Comparison of ENCODE assay signal across 13 cellular contexts in genomic region chr10:15349133-15349532, GRCh38. TPM values are rescaled to one million over a fixed set of nuclear protein-coding genes. Genes with fewer than 3 reads are reported as not detected.
DNase-seq lines count a peak whose midpoint lies in the region; ATAC-seq and TF ChIP-seq lines count a peak whose summit lies in the region.
"Had no signal": no experiment of that assay in that cellular context is flagged by ENCODE, and none has a peak within 500 bp of the region (broad histone marks: within the 10 kb centered on the region; RNA-seq: fewer than 3 reads in every experiment).

No MANE protein-coding gene starts in this region.

- peaks cover 3% of the 10 kb centered on the region for H3K27me3 Mint-ChIP-seq in activated CD4-positive, alpha-beta T cell treated with anti-CD3 and anti-CD28 coated beads for 36 hours
- peaks cover 49% of the 10 kb centered on the region for H3K27me3 Mint-ChIP-seq in activated naive CD4-positive, alpha-beta T cell treated with anti-CD3 and anti-CD28 coated beads, Interleukin-2, amount 10 ng/mL, durations not matched to agents 7 days and 5 days

- H3K36me3 ChIP-seq in subcutaneous abdominal adipose tissue (ENCODE audit: control insufficient read depth in 5 of 5, insufficient read depth in 5 of 5, low read length in 5 of 5), result no peaks in the 10 kb centered on the region

- no peak overlapping the region for H3K27ac Mint-ChIP-seq in activated CD4-positive, alpha-beta T cell treated with anti-CD3 and anti-CD28 coated beads for 36 hours
- no peak overlapping the region for H3K27ac Mint-ChIP-seq in activated naive CD4-positive, alpha-beta T cell treated with anti-CD3 and anti-CD28 coated beads, Interleukin-2, amount 10 ng/mL, durations not matched to agents 7 days and 5 days

- no peaks in the 10 kb centered on the region for H3K27me3 ChIP-seq in subcutaneous abdominal adipose tissue (ENCODE audit: control insufficient read depth in 5 of 5, insufficient read depth in 4 of 5, low read length in 5 of 5)

- no peaks in the 10 kb centered on the region for H3K4me1 Mint-ChIP-seq in activated CD4-positive, alpha-beta T cell treated with anti-CD3 and anti-CD28 coated beads for 36 hours
- H3K4me1 Mint-ChIP-seq in activated naive CD4-positive, alpha-beta T cell treated with anti-CD3 and anti-CD28 coated beads, Interleukin-2, amount 10 ng/mL, durations not matched to agents 7 days and 5 days, result no peaks in the 10 kb centered on the region

- H3K4me3 ChIP-seq in coronary artery, result peak overlapping the region; percentile 68
- peak overlapping the region; percentile 58 to 73 (median 68) for H3K4me3 ChIP-seq in subcutaneous abdominal adipose tissue (ENCODE audit: low read depth in 1 of 5, low read length in 5 of 5)

- no peak overlapping the region for H3K4me3 Mint-ChIP-seq in activated CD4-positive, alpha-beta T cell treated with anti-CD3 and anti-CD28 coated beads for 36 hours
- no peak overlapping the region for H3K4me3 Mint-ChIP-seq in activated naive CD4-positive, alpha-beta T cell treated with anti-CD3 and anti-CD28 coated beads, Interleukin-2, amount 10 ng/mL, durations not matched to agents 7 days and 5 days

- H3K4me1 ChIP-seq in subcutaneous abdominal adipose tissue (ENCODE audit: control insufficient read depth in 5 of 5, insufficient read depth in 5 of 5, low read length in 5 of 5), result peaks cover 1 to 21% (median 15%) of the 10 kb centered on the region in 5 donors

- DNase-seq in NCI-H146 treated with DMSO at 0.1 percent for 48 hours (lab: John Stamatoyannopoulos, UW; ENCODE audit: unreplicated experiment) (peak; percentile 68), coronary artery (ENCODE audit: low spot score) (no peak), mesenteric fat pad (ENCODE audit: low spot score) (peak; percentile 28)
- no peak for DNase-seq in activated CD4-positive, alpha-beta T cell treated with anti-CD3 and anti-CD28 coated beads for 36 hours
- DNase-seq in effector CD8-positive, alpha-beta T cell (lab: John Stamatoyannopoulos, UW), result no peak
- no peak for DNase-seq in activated naive CD4-positive, alpha-beta T cell treated with anti-CD3 and anti-CD28 coated beads, Interleukin-2, amount 10 ng/mL, durations not matched to agents 7 days and 5 days
- DNase-seq: activated naive CD4-positive, alpha-beta T cell treated with anti-CD3 and anti-CD28 coated beads, Interleukin-2, amount 50 U/mL, for 16 hours; GDM1; mammary epithelial cell; trophoblast cell had no signal

- H3K9me3 ChIP-seq in subcutaneous abdominal adipose tissue (ENCODE audit: control insufficient read depth in 5 of 5, low read length in 5 of 5), result no peaks in the 10 kb centered on the region

- CTCF ChIA-PET in activated CD4-positive, alpha-beta T cell treated with anti-CD3 and anti-CD28 coated beads for 36 hours (lab: Charles Lee), result interaction anchor here (1.4 kb wide), 1 partner anchor 11 kb away, joined by 4 read pairs; no protein-coding TSS in a partner anchor
- CTCF ChIA-PET in activated naive CD4-positive, alpha-beta T cell treated with anti-CD3 and anti-CD28 coated beads, Interleukin-2, amount 10 ng/mL, durations not matched to agents 7 days and 5 days (lab: Charles Lee), result no interaction called here

- no peak overlapping the region for H3K27ac ChIP-seq in coronary artery
- H3K27ac ChIP-seq in subcutaneous abdominal adipose tissue (ENCODE audit: low read depth, low read length), result no peak overlapping the region
- H3K27ac ChIP-seq: epithelial cell of prostate, VCaP had no signal

- no peak for TF ChIP-seq CTCF in coronary artery (IDR thresholded peaks at IDR 0.05)

- no peaks in the 10 kb centered on the region for H3K36me3 Mint-ChIP-seq in activated CD4-positive, alpha-beta T cell treated with anti-CD3 and anti-CD28 coated beads for 36 hours (ENCODE audit: low read depth)
- H3K36me3 Mint-ChIP-seq in activated naive CD4-positive, alpha-beta T cell treated with anti-CD3 and anti-CD28 coated beads, Interleukin-2, amount 10 ng/mL, durations not matched to agents 7 days and 5 days, result no peaks in the 10 kb centered on the region

- intact Hi-C loops in activated CD4-positive, alpha-beta T cell treated with anti-CD3 and anti-CD28 coated beads for 36 hours (cut with DNase I, micrococcal nuclease), result no loop called here

- POLR2A ChIA-PET in activated CD4-positive, alpha-beta T cell treated with anti-CD3 and anti-CD28 coated beads for 36 hours (lab: Charles Lee), result no interaction called here

- ATAC-seq in activated CD4-positive, alpha-beta T cell treated with anti-CD3 and anti-CD28 coated beads for 36 hours, result no peak

- no peaks in the 10 kb centered on the region for H3K9me3 Mint-ChIP-seq in activated CD4-positive, alpha-beta T cell treated with anti-CD3 and anti-CD28 coated beads for 36 hours (ENCODE audit: low read depth)
- H3K9me3 Mint-ChIP-seq in activated naive CD4-positive, alpha-beta T cell treated with anti-CD3 and anti-CD28 coated beads, Interleukin-2, amount 10 ng/mL, durations not matched to agents 7 days and 5 days, result no peaks in the 10 kb centered on the region

- H3K9ac ChIP-seq in subcutaneous abdominal adipose tissue (ENCODE audit: low read length in 5 of 5), result peak overlapping the region in 3 of 5 donors; percentile 10 to 55 (median 11)

RNA-seq across cellular contexts. Expression of gene FAM171A1, which starts 22.0 kb away (rescaled TPM):
- total RNA-seq in mesenteric fat pad, result 36.2 TPM
- total RNA-seq in activated CD4-positive, alpha-beta T cell treated with anti-CD3 and anti-CD28 coated beads for 36 hours, result 1 to 10 TPM; 4.1 to 5.8 TPM

Comparison
In these comparisons a context has a peak if more than half of its experiments do, and no peak if none do; other contexts are left out.
1. DNase-seq: peak in NCI-H146 treated with DMSO at 0.1 percent for 48 hours (single experiment) and mesenteric fat pad (single experiment); none in coronary artery (single experiment), activated CD4-positive, alpha-beta T cell treated with anti-CD3 and anti-CD28 coated beads for 36 hours (single experiment), effector CD8-positive, alpha-beta T cell (single experiment) and activated naive CD4-positive, alpha-beta T cell treated with anti-CD3 and anti-CD28 coated beads, Interleukin-2, amount 10 ng/mL, durations not matched to agents 7 days and 5 days (single experiment).